ENCODE assay signal across 7 cellular contexts in the genomic region with DNA sequence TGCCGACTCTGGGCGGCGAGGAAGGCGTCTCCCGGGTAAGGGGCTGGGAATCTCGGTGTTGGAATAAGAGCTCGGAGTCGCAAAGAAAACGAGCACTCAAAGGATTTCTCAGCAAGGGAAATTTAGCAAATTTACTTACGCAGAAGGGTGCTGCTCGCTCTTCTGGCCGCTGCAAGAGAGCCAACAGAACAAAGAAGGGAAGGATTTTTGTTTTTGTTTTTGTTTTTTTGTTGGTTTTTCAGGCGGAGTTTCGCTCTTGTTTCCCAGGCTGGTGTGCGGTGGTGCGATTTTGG. TPM values are rescaled to one million over a fixed set of nuclear protein-coding genes. Genes with fewer than 3 reads are reported as not detected.
A peak's percentile ranks its signal among the peaks of the same experiment; 100 is the strongest.
DNase-seq lines count a peak whose midpoint lies in the region; ATAC-seq lines count a peak whose summit lies in the region.

No MANE protein-coding gene starts in this region.

- ATAC-seq in activated naive CD8-positive, alpha-beta T cell treated with anti-CD3 and anti-CD28 coated beads, Interleukin-2, amount 10 ng/mL, durations not matched to agents 7 days and 5 days (ENCODE audit: low read depth), result no peak
- ATAC-seq in HG03469 (IDR thresholded peaks at IDR 0.05; ENCODE audit: unreplicated experiment) (no peak), GM18520 (IDR thresholded peaks at IDR 0.05; ENCODE audit: unreplicated experiment) (no peak), HG03457 (IDR thresholded peaks at IDR 0.05; ENCODE audit: unreplicated experiment) (no peak)

- H3K9me3 ChIP-seq in HUES64 (ENCODE audit: insufficient read depth, low read depth, low read length) (no peaks in the 10 kb centered on the region), stomach smooth muscle (ENCODE audit: control insufficient read depth in 2 of 2, low read length in 2 of 2) (no peaks in the 10 kb centered on the region)

- H3K36me3 ChIP-seq in HUES64 (ENCODE audit: insufficient read depth, low read length), result peaks cover 18% of the 10 kb centered on the region
- H3K36me3 ChIP-seq in stomach smooth muscle (ENCODE audit: control insufficient read depth in 2 of 2, insufficient read depth in 2 of 2, low read length in 2 of 2), result peaks cover 0 to 4% of the 10 kb centered on the region in 2 donors

- POLR2A ChIA-PET in activated naive CD8-positive, alpha-beta T cell treated with anti-CD3 and anti-CD28 coated beads, Interleukin-2, amount 10 ng/mL, durations not matched to agents 7 days and 5 days (lab: Charles Lee), result interaction anchor here (0.7 to 4.7 kb wide), 17 partner anchors 8 to 340 kb away, joined by 3 to 41 read pairs (median 7); no protein-coding TSS in a partner anchor

- H3K9me3 Mint-ChIP-seq in activated naive CD8-positive, alpha-beta T cell treated with anti-CD3 and anti-CD28 coated beads, Interleukin-2, amount 10 ng/mL, durations not matched to agents 7 days and 5 days, result no peaks in the 10 kb centered on the region

- peak overlapping the region; percentile 98 for H3K4me3 ChIP-seq in HUES64 (ENCODE audit: low read length)
- peak overlapping the region; percentile 81 to 97 for H3K4me3 ChIP-seq in stomach smooth muscle (ENCODE audit: low read length in 2 of 2)

- H3K27ac ChIP-seq in HUES64 (ENCODE audit: low read depth, low read length), result peak overlapping the region; percentile 92
- peak overlapping the region; percentile 77 for H3K27ac ChIP-seq in stomach smooth muscle (ENCODE audit: low read length)

- H3K27ac Mint-ChIP-seq in activated naive CD8-positive, alpha-beta T cell treated with anti-CD3 and anti-CD28 coated beads, Interleukin-2, amount 10 ng/mL, durations not matched to agents 7 days and 5 days, result peak overlapping the region; percentile 91

- H3K9ac ChIP-seq in HUES64 (ENCODE audit: low read depth, low read length) (peak overlapping the region; percentile 93), stomach smooth muscle (ENCODE audit: low read length in 2 of 2) (peak overlapping the region; percentile 89 to 94)

- H3K27me3 ChIP-seq in HUES64 (ENCODE audit: insufficient read depth, low read length), result 0 out of 2 replicates have a peak, but pooled peaks cover 3% of the 10 kb centered on the region
- no peaks in the 10 kb centered on the region for H3K27me3 ChIP-seq in stomach smooth muscle (ENCODE audit: control insufficient read depth in 1 of 2, insufficient read depth in 2 of 2, low read length in 2 of 2)

- H3K27me3 Mint-ChIP-seq in activated naive CD8-positive, alpha-beta T cell treated with anti-CD3 and anti-CD28 coated beads, Interleukin-2, amount 10 ng/mL, durations not matched to agents 7 days and 5 days, result no peaks in the 10 kb centered on the region

- H3K4me3 Mint-ChIP-seq in activated naive CD8-positive, alpha-beta T cell treated with anti-CD3 and anti-CD28 coated beads, Interleukin-2, amount 10 ng/mL, durations not matched to agents 7 days and 5 days, result peak overlapping the region; percentile 98

- peaks cover 35% of the 10 kb centered on the region for H3K4me1 Mint-ChIP-seq in activated naive CD8-positive, alpha-beta T cell treated with anti-CD3 and anti-CD28 coated beads, Interleukin-2, amount 10 ng/mL, durations not matched to agents 7 days and 5 days

- no peaks in the 10 kb centered on the region for H3K4me1 ChIP-seq in HUES64 (ENCODE audit: insufficient read depth, low read length)
- peaks cover 37% of the 10 kb centered on the region for H3K4me1 ChIP-seq in stomach smooth muscle (ENCODE audit: control insufficient read depth, insufficient read depth, low read length)

- H3K36me3 Mint-ChIP-seq in activated naive CD8-positive, alpha-beta T cell treated with anti-CD3 and anti-CD28 coated beads, Interleukin-2, amount 10 ng/mL, durations not matched to agents 7 days and 5 days, result peaks cover 9% of the 10 kb centered on the region

- WGBS in HUES64, result 2% methylated on average over 16 of the region's 16 CpGs

- no peak for DNase-seq in activated naive CD8-positive, alpha-beta T cell treated with anti-CD3 and anti-CD28 coated beads, Interleukin-2, amount 10 ng/mL, durations not matched to agents 7 days and 5 days
- peak; percentile 8 for DNase-seq in iris pigment epithelial cell (ENCODE audit: low read depth)

RNA-seq across cellular contexts. Expression of gene GTF3C5, which starts 0.3 kb away (rescaled TPM):
- polyA plus RNA-seq in HUES64 (2013, experiment 1 of 2), result 62.7 TPM
- 63.6 TPM for polyA plus RNA-seq in HUES64 (2013, experiment 2 of 2)
- total RNA-seq in activated naive CD8-positive, alpha-beta T cell treated with anti-CD3 and anti-CD28 coated beads, Interleukin-2, amount 10 ng/mL, durations not matched to agents 7 days and 5 days, result 10 to 100 TPM; 86.4 to 97.5 TPM

RNA-seq across cellular contexts. Expression of gene CEL, which starts 30.7 kb away (rescaled TPM):
- polyA plus RNA-seq in HUES64 (2013, experiment 1 of 2), result 2.1 TPM
- polyA plus RNA-seq in HUES64 (2013, experiment 2 of 2), result 2.0 TPM
- 1 to 10 TPM; 1.4 to 2.3 TPM for total RNA-seq in activated naive CD8-positive, alpha-beta T cell treated with anti-CD3 and anti-CD28 coated beads, Interleukin-2, amount 10 ng/mL, durations not matched to agents 7 days and 5 days

RNA-seq across cellular contexts. Expression of gene GFI1B, which starts 52.6 kb away (rescaled TPM):
- not detected for polyA plus RNA-seq in HUES64 (2013, experiment 1 of 2)
- 0.19 TPM for polyA plus RNA-seq in HUES64 (2013, experiment 2 of 2)
- not detected for total RNA-seq in activated naive CD8-positive, alpha-beta T cell treated with anti-CD3 and anti-CD28 coated beads, Interleukin-2, amount 10 ng/mL, durations not matched to agents 7 days and 5 days
